11 cellular contexts compared by ENCODE assay signal in genomic region chr1:94599090-94599813, GRCh38. TPM values are rescaled to one million over a fixed set of nuclear protein-coding genes. Genes with fewer than 3 reads are reported as not detected.
DNase-seq lines count a peak whose midpoint lies in the region; ATAC-seq, FAIRE-seq and TF ChIP-seq lines count a peak whose summit lies in the region.
"Had no signal": no experiment of that assay in that cellular context is flagged by ENCODE, and none has a peak within 500 bp of the region (broad histone marks: within the 10 kb centered on the region; RNA-seq: fewer than 3 reads in every experiment).

No MANE protein-coding gene starts in this region.

- no peak overlapping the region for H2AFZ ChIP-seq in IMR-90 (replicated peaks; ENCODE audit: low read length, poor library complexity)
- H2AFZ ChIP-seq in GM12878 (ENCODE audit: control insufficient read depth, low read depth, low read length), result no peak overlapping the region

- no peak for TF ChIP-seq POLR2A in IMR-90 (IDR thresholded peaks at IDR 0.05; ENCODE audit: low read depth, low read length)
- TF ChIP-seq POLR2A in GM12878 (IDR thresholded peaks at IDR 0.05; ENCODE audit: low read depth, low read length), result no peak

- H3K18ac ChIP-seq in IMR-90 (ENCODE audit: low read depth, low read length), result peak overlapping the region; percentile 33; the same call in 1 of the 2 replicates

- H3K36me3 ChIP-seq in IMR-90 (ENCODE audit: control insufficient read depth, insufficient read depth, low read length) (no peaks in the 10 kb centered on the region), GM12878 (ENCODE audit: control insufficient read depth in 2 of 2, insufficient read depth in 2 of 2, low read length in 1 of 2) (no peaks in the 10 kb centered on the region)

- no peaks in the 10 kb centered on the region for H3K79me2 ChIP-seq in GM12878 (ENCODE audit: control insufficient read depth, insufficient read depth, low read length)

- peaks cover 6% of the 10 kb centered on the region; the same call in 1 of the 2 replicates for H3K9me1 ChIP-seq in IMR-90 (ENCODE audit: insufficient read depth, low read length)

- H2BK120ac ChIP-seq in IMR-90 (ENCODE audit: low read depth, low read length), result peak overlapping the region; percentile 77

- H3K4me2 ChIP-seq in IMR-90 (ENCODE audit: low read depth, low read length) (no peak overlapping the region), GM12878 (ENCODE audit: control insufficient read depth, insufficient read depth) (no peak overlapping the region)

- no peak overlapping the region for H3K27ac Mint-ChIP-seq in activated T-cell treated with anti-CD3 and anti-CD28 coated beads, Interleukin-2, amount 50 U/mL, for 72 hours

- TF ChIP-seq RAD21 in IMR-90 (IDR thresholded peaks at IDR 0.05; ENCODE audit: low read length) (peak; percentile 67), GM12878 (IDR thresholded peaks at IDR 0.05; ENCODE audit: insufficient read depth, low read depth, low read length) (no peak)

- peaks cover 34% of the 10 kb centered on the region for H3K27me3 Mint-ChIP-seq in activated T-cell treated with anti-CD3 and anti-CD28 coated beads, Interleukin-2, amount 50 U/mL, for 72 hours (ENCODE audit: low read depth)

- no peak overlapping the region for H3K4me3 ChIP-seq in IMR-90 (ENCODE audit: insufficient read depth, low read depth, low read length)
- H3K4me3 ChIP-seq in GM12878, result no peak overlapping the region
- H3K4me3 ChIP-seq in right cardiac atrium (ENCODE audit: low read length), result no peak overlapping the region

- SMC1A ChIA-PET in GM12878 (lab: Charles Lee; ENCODE audit: uncharacterized antibody, unreplicated experiment), result interaction anchor here (1.0 to 2.4 kb wide), 4 partner anchors 13 to 206 kb away, joined by 3 to 5 read pairs (median 3); no protein-coding TSS in a partner anchor

- H3K27ac ChIP-seq in IMR-90 (ENCODE audit: insufficient read depth, low read length), result no peak overlapping the region
- no peak overlapping the region for H3K27ac ChIP-seq in GM12878 (ENCODE audit: control insufficient read depth, insufficient read depth)
- no peak overlapping the region for H3K27ac ChIP-seq in right cardiac atrium (ENCODE audit: low read length)
- H3K27ac ChIP-seq: epithelial cell of prostate had no signal

- RAD21 ChIA-PET in GM12878 (lab: Charles Lee; ENCODE audit: unreplicated experiment), result interaction anchor here (0.7 to 1.1 kb wide), 2 partner anchors 78 to 307 kb away, joined by 3 read pairs; no protein-coding TSS in a partner anchor

- in situ Hi-C loops in IMR-90 (cut with MboI; ENCODE audit: low sequenced_read_pairs) (no loop called here), GM12878 (cut with MboI) (no loop called here)

- no peak overlapping the region for H3K4me3 Mint-ChIP-seq in activated T-cell treated with anti-CD3 and anti-CD28 coated beads, Interleukin-2, amount 50 U/mL, for 72 hours

- peaks cover 3% of the 10 kb centered on the region for H3K27me3 ChIP-seq in IMR-90 (ENCODE audit: control insufficient read depth, insufficient read depth, low read length)
- peaks cover 0 to 3% of the 10 kb centered on the region in 2 experiments; a peak in 1 of 4 replicates for H3K27me3 ChIP-seq in GM12878 (replicated peaks in 1 of 2; ENCODE audit: control insufficient read depth in 2 of 2, insufficient read depth in 2 of 2, low read length in 1 of 2)
- no peaks in the 10 kb centered on the region for H3K27me3 ChIP-seq in right cardiac atrium (ENCODE audit: control insufficient read depth, insufficient read depth)

- H3K4me1 ChIP-seq in IMR-90 (ENCODE audit: control insufficient read depth, insufficient read depth, low read length) (peaks cover 14% of the 10 kb centered on the region), GM12878 (ENCODE audit: control insufficient read depth, insufficient read depth, low read length) (no peaks in the 10 kb centered on the region), right cardiac atrium (ENCODE audit: control insufficient read depth, insufficient read depth, low read length) (no peaks in the 10 kb centered on the region)

- dilution Hi-C loops in IMR-90 (cut with HindIII; ENCODE audit: low sequenced_read_pairs, unreplicated experiment), result no loop called here

- intact Hi-C loops in IMR-90 (cut with micrococcal nuclease), result loop anchor here (1.0 to 2.0 kb wide), 3 partner anchors 54 to 203 kb away; no protein-coding TSS in a partner anchor
- intact Hi-C loops in GM12878 (cut with micrococcal nuclease; ENCODE audit: unreplicated experiment), result no loop called here
- intact Hi-C loops in right cardiac atrium (cut with DNase I), result loop anchor here in 2 of 4 donors (5.0 to 10.0 kb wide), 3 partner anchors 64 to 203 kb away; no protein-coding TSS in a partner anchor
- intact Hi-C loops in sciatic nerve (cut with DNase I), result no loop called here

- H2AK9ac ChIP-seq in IMR-90 (replicated peaks; ENCODE audit: low read depth, low read length, poor library complexity), result no peak overlapping the region

- H2AK5ac ChIP-seq in IMR-90 (ENCODE audit: low read depth, low read length), result peak overlapping the region; percentile 65

- peak overlapping the region; percentile 25; the same call in 1 of the 2 replicates for H4K91ac ChIP-seq in IMR-90 (ENCODE audit: insufficient read depth, low read depth, low read length)

- peak overlapping the region in 1 of 2 experiments; percentile 27; a peak in 1 of 4 replicates for H4K8ac ChIP-seq in IMR-90 (ENCODE audit: low read depth in 2 of 2, low read length in 2 of 2)

- H3K9me3 ChIP-seq in IMR-90 (ENCODE audit: control insufficient read depth, insufficient read depth, low read length) (0 out of 2 replicates have a peak, but pooled peaks cover 5% of the 10 kb centered on the region), GM12878 (replicated peaks; ENCODE audit: control insufficient read depth, insufficient read depth, low read length) (no peaks in the 10 kb centered on the region), right cardiac atrium (ENCODE audit: control insufficient read depth, low read length) (no peaks in the 10 kb centered on the region)

- peak overlapping the region; percentile 74; the same call in 2 of the 3 replicates for H2BK15ac ChIP-seq in IMR-90 (ENCODE audit: low read depth, low read length)

- 72% methylated on average over 3 of the region's 11 CpGs; no CpG with 5 or more reads in 1 of the 2 experiments for WGBS in IMR-90 (ENCODE audit: extremely low coverage in 2 of 2, insufficient read length in 1 of 2), 2 experiments
- 37% methylated on average over 11 of the region's 11 CpGs for WGBS in GM12878 (ENCODE audit: insufficient coverage, insufficient replicate concordance, low lambda C conversion rate, missing lambda C conversion rate)
- WGBS in right cardiac atrium, result 76% methylated on average over 11 of the region's 11 CpGs

- ATAC-seq in IMR-90 (ENCODE audit: low read depth) (peak; percentile 42), GM12878 (no peak), right cardiac atrium (peak; percentile 68 to 84), sciatic nerve (peak; percentile 86)
- ATAC-seq in activated T-cell treated with anti-CD3 and anti-CD28 coated beads, Interleukin-2, amount 50 U/mL, for 72 hours (replicated peaks in 1 of 2), result no peak

- peak overlapping the region; percentile 70 for H2BK20ac ChIP-seq in IMR-90 (ENCODE audit: low read depth, low read length)

- H3K79me1 ChIP-seq in IMR-90 (ENCODE audit: low read depth in 1 of 2, low read length in 2 of 2), result no peaks in the 10 kb centered on the region

- POLR2A ChIA-PET in IMR-90 (lab: Charles Lee; ENCODE audit: unreplicated experiment) (interaction anchor here (0.6 to 3.4 kb wide), 2 partner anchors 39 to 58 kb away, joined by 3 to 25 read pairs; partner anchors contain the start of gene F3), GM12878 (lab: Charles Lee) (interaction anchor here (0.6 kb wide), 1 partner anchor 83 kb away, joined by 3 read pairs; no protein-coding TSS in a partner anchor)

- CTCF ChIA-PET in IMR-90 (lab: Yijun Ruan, JAX), result interaction anchor here (0.6 to 2.2 kb wide), 4 partner anchors 9 to 203 kb away, joined by 4 to 6 read pairs (median 4); no protein-coding TSS in a partner anchor
- CTCF ChIA-PET in GM12878 (lab: Yijun Ruan, JAX), result interaction anchor here (0.6 to 1.5 kb wide), 4 partner anchors 118 to 255 kb away, joined by 3 to 7 read pairs (median 3); no protein-coding TSS in a partner anchor

- no peak for TF ChIP-seq EP300 in GM12878 (IDR thresholded peaks at IDR 0.05; ENCODE audit: borderline replicate concordance in 1 of 2, control insufficient read depth in 1 of 2, low read depth in 2 of 2, low read length in 2 of 2)

- peak overlapping the region; percentile 34; the same call in 1 of the 2 replicates for H3K4ac ChIP-seq in IMR-90 (ENCODE audit: low read depth, low read length)

- H3K56ac ChIP-seq in IMR-90 (ENCODE audit: extremely low read depth, insufficient read depth, low read length), result no peak overlapping the region

- no peak overlapping the region for H3K23ac ChIP-seq in IMR-90 (ENCODE audit: low read depth, low read length)

- H3K9ac ChIP-seq in IMR-90 (ENCODE audit: low read depth, low read length) (no peak overlapping the region), GM12878 (ENCODE audit: control insufficient read depth, insufficient read depth, low read length) (no peak overlapping the region)

- peak; percentile 51 for DNase-seq in IMR-90
- DNase-seq in GM12878 (ENCODE audit: low read depth, low spot score), result no peak
- peak in 1 of 3 donors; percentile 66 for DNase-seq in right cardiac atrium
- DNase-seq in sciatic nerve (ENCODE audit: low spot score), result peak; percentile 63
- no peak for DNase-seq in NCI-H2107 treated with DMSO at 0.1 percent for 48 hours (lab: John Stamatoyannopoulos, UW; ENCODE audit: unreplicated experiment)
- no peak for DNase-seq in activated T-cell treated with anti-CD3 and anti-CD28 coated beads, Interleukin-2, amount 50 U/mL, for 72 hours
- no peak for DNase-seq in COR-L47 (lab: John Stamatoyannopoulos, UW)
- DNase-seq in AG08395 (ENCODE audit: low spot score), result no peak
- DNase-seq: NCI-H1694 treated with DMSO at 0.1 percent for 48 hours, retina had no signal

- H2BK5ac ChIP-seq in IMR-90 (ENCODE audit: low read depth, low read length, poor library complexity, severe bottlenecking), result no peak overlapping the region

- TF ChIP-seq CTCF in IMR-90 (conservative IDR thresholded peaks at IDR 0.05; ENCODE audit: low read depth, low read length) (peak; percentile 54), GM12878 (IDR thresholded peaks at IDR 0.05 in 2 of 3, conservative IDR thresholded peaks at IDR 0.05 in 1 of 3; ENCODE audit: control insufficient read depth in 2 of 3, extremely low read depth in 1 of 3, insufficient read depth in 1 of 3, low read depth in 3 of 3, low read length in 3 of 3) (peak in 1 of 3 experiments; percentile 7; a peak in 1 of 6 replicates)

- no peaks in the 10 kb centered on the region for H3K36me3 Mint-ChIP-seq in activated T-cell treated with anti-CD3 and anti-CD28 coated beads, Interleukin-2, amount 50 U/mL, for 72 hours (ENCODE audit: insufficient read depth in 2 of 2)

- FAIRE-seq in GM12878 (lab: Jason Lieb, UNC), result no peak

- H3K9me3 Mint-ChIP-seq in activated T-cell treated with anti-CD3 and anti-CD28 coated beads, Interleukin-2, amount 50 U/mL, for 72 hours, result no peaks in the 10 kb centered on the region

- BruUV-seq in IMR-90 (replicated peaks; lab: Mats Ljungman, UMichigan) (no TSS peak), GM12878 (replicated peaks; lab: Mats Ljungman, UMichigan) (no TSS peak)

- peak overlapping the region; percentile 33; the same call in 1 of the 2 replicates for H4K5ac ChIP-seq in IMR-90 (ENCODE audit: low read depth, low read length)

- H3K4me1 Mint-ChIP-seq in activated T-cell treated with anti-CD3 and anti-CD28 coated beads, Interleukin-2, amount 50 U/mL, for 72 hours (ENCODE audit: low read depth), result peaks cover 9% of the 10 kb centered on the region

- H4K20me1 ChIP-seq in IMR-90 (ENCODE audit: insufficient read depth, low read length) (no peaks in the 10 kb centered on the region), GM12878 (ENCODE audit: control insufficient read depth, insufficient read depth) (no peaks in the 10 kb centered on the region)

- H3K14ac ChIP-seq in IMR-90 (replicated peaks; ENCODE audit: low read depth, low read length), result 0 out of 2 replicates have a peak overlapping the region, but pooled peaks have one; percentile 47

RNA-seq across cellular contexts. Expression of gene F3, which starts 57.7 kb away (rescaled TPM):
- 75.6 and 102 TPM in 2 replicates for total RNA-seq in IMR-90 (2012; rRNA removed)
- polyA plus RNA-seq in IMR-90 (2012; rRNA removed), result 99.0 and 126 TPM in 2 replicates
- 45.0 and 45.1 TPM in 2 replicates for polyA plus RNA-seq in IMR-90 (2012; cell fraction: cytosol; rRNA removed)
- polyA plus RNA-seq in IMR-90 (2012; cell fraction: nucleus; rRNA removed; ENCODE audit: low replicate concordance), result 88.3 and 572 TPM in 2 replicates
- total RNA-seq in GM12878 (2013; cell fraction: nucleolus; rRNA removed), result 0.40 TPM in 1 of 2 replicates, not detected in the other
- not detected in 2 replicates for total RNA-seq in GM12878 (2014; rRNA removed)
- total RNA-seq in GM12878 (2014; rRNA removed; fragmentation: Illumina TruSeq; extraction: Trizol), result not detected in 2 replicates
- 0.33 and 0.48 TPM in 2 replicates for total RNA-seq in GM12878 (2021)
- polyA plus RNA-seq in GM12878 (2011; ENCODE audit: low read depth), result not detected
- polyA plus RNA-seq in GM12878 (2011; rRNA removed), result 0.18 and 0.19 TPM in 2 replicates
- polyA plus RNA-seq in GM12878 (2011; cell fraction: cytosol; rRNA removed), result 0.03 and 0.07 TPM in 2 replicates
- polyA plus RNA-seq in GM12878 (2011; cell fraction: nucleus; rRNA removed), result 0.12 and 0.18 TPM in 2 replicates
- not detected in 2 replicates for polyA plus RNA-seq in GM12878 (2012)
- polyA plus RNA-seq in GM12878 (2014; fragmentation: Illumina TruSeq; extraction: Trizol), result not detected in 2 replicates
- not detected for polyA plus RNA-seq in GM12878 (2014; fragmentation: Nextera tagmentation; extraction: Ambion mirVana)
- not detected in 2 replicates for polyA plus RNA-seq in GM12878 (2014; rRNA removed)
- polyA plus RNA-seq in GM12878 (2016; fragmentation: Nextera tagmentation; extraction: Ambion mirVana), result not detected
- polyA minus RNA-seq in GM12878 (2011; rRNA and poly(A)+ RNA removed), result 0.10 TPM in 1 of 2 replicates, not detected in the other
- polyA minus RNA-seq in GM12878 (2011; cell fraction: cytosol; rRNA and poly(A)+ RNA removed), result 2.0 and 3.8 TPM in 2 replicates
- polyA minus RNA-seq in GM12878 (2011; cell fraction: nucleus; rRNA and poly(A)+ RNA removed), result 0.36 TPM in 1 of 2 replicates, not detected in the other
- total RNA-seq in right cardiac atrium, result 10 to 100 TPM; 18.8 to 26.4 (median 20.0) TPM
- 16.7 TPM for polyA plus RNA-seq in right cardiac atrium
- 19.9 TPM for total RNA-seq in sciatic nerve
- under 1 TPM; 0.23 to 0.65 TPM for total RNA-seq in activated T-cell treated with anti-CD3 and anti-CD28 coated beads, Interleukin-2, amount 50 U/mL, for 72 hours

Comparison
In these comparisons a context has a peak if more than half of its experiments do, and no peak if none do; other contexts are left out.
1. ATAC-seq: peak in IMR-90 (single experiment), right cardiac atrium (2 of 2) and sciatic nerve (single experiment); none in GM12878 (single experiment) and activated T-cell treated with anti-CD3 and anti-CD28 coated beads, Interleukin-2, amount 50 U/mL, for 72 hours (0 of 2).
2. DNase-seq: peak in IMR-90 (single experiment) and sciatic nerve (single experiment); none in GM12878 (single experiment), NCI-H2107 treated with DMSO at 0.1 percent for 48 hours (single experiment), activated T-cell treated with anti-CD3 and anti-CD28 coated beads, Interleukin-2, amount 50 U/mL, for 72 hours (0 of 2), COR-L47 (single experiment) and AG08395 (single experiment).
3. RNA of gene F3, which starts 57.7 kb away (total RNA-seq): 75.6 to 102 TPM in IMR-90, 18.8 to 26.4 TPM in right cardiac atrium and 19.9 TPM in sciatic nerve (single experiment); 0.23 to 0.65 TPM in activated T-cell treated with anti-CD3 and anti-CD28 coated beads, Interleukin-2, amount 50 U/mL, for 72 hours and 0.33 to 0.48 TPM in GM12878; every median in the first group is over 10 times any median in the second.